Comparison of ENCODE assay signal across 8 cellular contexts in genomic region chr17:67752160-67752559, GRCh38. TPM values are rescaled to one million over a fixed set of nuclear protein-coding genes. Genes with fewer than 3 reads are reported as not detected.
DNase-seq lines count a peak whose midpoint lies in the region; ATAC-seq and TF ChIP-seq lines count a peak whose summit lies in the region.
"Not testable (repeated sequence)": the region's sequence is repeated elsewhere in the genome, so short reads cannot be mapped to it uniquely, and the experiment has no call there.

No MANE protein-coding gene starts in this region.

- H3K36me3 ChIP-seq in GM23338 (ENCODE audit: insufficient read depth) = peaks cover 27% of the 10 kb centered on the region
- peaks cover 35% of the 10 kb centered on the region for H3K36me3 ChIP-seq in HAP-1 (replicated peaks)
- peaks cover 43% of the 10 kb centered on the region for H3K36me3 ChIP-seq in HUES64 (ENCODE audit: insufficient read depth, low read length)
- H3K36me3 ChIP-seq in iPS-20b (ENCODE audit: insufficient read depth, low read depth, low read length) = peaks cover 39% of the 10 kb centered on the region

- H4K20me1 ChIP-seq in GM23338 (replicated peaks; ENCODE audit: insufficient read depth) = not testable (repeated sequence)

- H3K9ac ChIP-seq in HUES64 (ENCODE audit: low read depth, low read length); iPS-20b (ENCODE audit: low read depth, low read length): not testable (repeated sequence)

- H3K4me3 Mint-ChIP-seq in GM23338 (peak overlapping the region; percentile 8; the same call in 1 of the 3 replicates), WTC11 (peak overlapping the region; percentile 12; the same call in 1 of the 2 replicates)

- whole genome bisulfite sequencing in HUES64 = 24% methylated on average over 2 of the region's 3 CpGs

- peaks cover 27% of the 10 kb centered on the region for H3K4me1 ChIP-seq in GM23338 (ENCODE audit: insufficient read depth)
- H3K4me1 ChIP-seq in HAP-1 = peaks cover 31% of the 10 kb centered on the region
- H3K4me1 ChIP-seq in HUES64 (ENCODE audit: insufficient read depth, low read length) = not testable (repeated sequence)
- peaks cover 19% of the 10 kb centered on the region; the same call in 1 of the 2 replicates for H3K4me1 ChIP-seq in iPS-20b (ENCODE audit: insufficient read depth, low read length)

- H3K4me1 Mint-ChIP-seq in GM23338 (peaks cover 34% of the 10 kb centered on the region), WTC11 (peaks cover 54% of the 10 kb centered on the region)

- TF ChIP-seq CTCF in GM23338 (conservative IDR thresholded peaks at IDR 0.05; ENCODE audit: low read depth in 2 of 2); WTC11 (IDR thresholded peaks at IDR 0.05): not testable (repeated sequence)

- H3K4me2 ChIP-seq in GM23338 = not testable (repeated sequence)

- in situ Hi-C loops in HAP-1 (cut with MboI; ENCODE audit: low sequenced_read_pairs) = not testable (repeated sequence)

- ATAC-seq in GM23338 (peak; percentile 93), WTC11 (peak; percentile 84)

- intact Hi-C loops in cardiac septum (cut with DNase I) = not testable (repeated sequence)

- peaks cover 14% of the 10 kb centered on the region for H3K27me3 Mint-ChIP-seq in GM23338 (ENCODE audit: insufficient read depth, low read depth, poor library complexity)
- H3K27me3 Mint-ChIP-seq in WTC11 (ENCODE audit: low read depth) = not testable (repeated sequence)

- not testable (repeated sequence) for H3K9me2 ChIP-seq in GM23338 (ENCODE audit: insufficient read depth)

- not testable (repeated sequence) for H3K4me3 ChIP-seq in GM23338; HAP-1; HUES64 (ENCODE audit: low read length)
- H3K4me3 ChIP-seq in iPS-20b (ENCODE audit: low read length) = peak overlapping the region; percentile 51; the same call in 1 of the 2 replicates

- POLR2A ChIA-PET in WTC11 (lab: Charles Lee) = not testable (repeated sequence)

- not testable (repeated sequence) for H3K79me2 ChIP-seq in GM23338 (replicated peaks; ENCODE audit: insufficient read depth)

- H3K27ac Mint-ChIP-seq in GM23338 (peak overlapping the region; percentile 75), WTC11 (peak overlapping the region; percentile 92)

- H3K36me3 Mint-ChIP-seq in GM23338 (ENCODE audit: low read depth) (peaks cover 79% of the 10 kb centered on the region), WTC11 (peaks cover 32% of the 10 kb centered on the region)

- not testable (repeated sequence) for H2AFZ ChIP-seq in GM23338

- not testable (repeated sequence) for H3K27me3 ChIP-seq in GM23338 (ENCODE audit: insufficient read depth); HAP-1 (ENCODE audit: low read depth); HUES64 (ENCODE audit: insufficient read depth, low read length); iPS-20b (ENCODE audit: insufficient read depth, low read length)

- CTCF ChIA-PET in WTC11 (lab: Charles Lee) = interaction anchor here (0.6 to 1.4 kb wide), 4 partner anchors 34 to 1310 kb away, joined by 3 to 5 read pairs (median 4); no protein-coding TSS in a partner anchor

- H3K27ac ChIP-seq in GM23338 (ENCODE audit: low read depth) (peak overlapping the region; percentile 74), HUES64 (ENCODE audit: low read depth, low read length) (peak overlapping the region; percentile 89; the same call in 1 of the 2 replicates)
- H3K27ac ChIP-seq in iPS-20b (ENCODE audit: low read length) = not testable (repeated sequence)

- H3K9me3 Mint-ChIP-seq in GM23338 = peaks cover 55% of the 10 kb centered on the region
- H3K9me3 Mint-ChIP-seq in WTC11 = peaks cover 13% of the 10 kb centered on the region

- peaks cover 32% of the 10 kb centered on the region for H3F3A ChIP-seq in GM23338 (replicated peaks; ENCODE audit: low read depth)

- H3K9me3 ChIP-seq in HAP-1; iPS-20b (ENCODE audit: insufficient read depth, low read depth, low read length): not testable (repeated sequence)
- peaks cover 18% of the 10 kb centered on the region for H3K9me3 ChIP-seq in HUES64 (ENCODE audit: insufficient read depth, low read depth, low read length)

- peak; percentile 80 for DNase-seq in GM23338 (ENCODE audit: low spot score)
- DNase-seq in HAP-1 (ENCODE audit: low spot score in 2 of 2) = peak; percentile 83 to 99
- not testable (repeated sequence) for DNase-seq in WTC11 (ENCODE audit: low spot score)
- DNase-seq in cardiac septum (ENCODE audit: low spot score) = peak; percentile 17
- peak; percentile 68 for DNase-seq in iPS DF 4.7 (ENCODE audit: extremely low read depth, low spot score)
- peak; percentile 49 for DNase-seq in mesenteric fat pad (ENCODE audit: low spot score)

TF ChIP-seq in GM23338, 12 proteins besides CTCF, POLR2A, EP300 and RAD21:
- TF ChIP-seq NANOG (IDR thresholded peaks at IDR 0.05; ENCODE audit: borderline replicate concordance) (peak; percentile 99), POLR2AphosphoS5 (IDR thresholded peaks at IDR 0.05; ENCODE audit: low read depth) (peak; percentile 55)

TF ChIP-seq in WTC11, 78 proteins besides CTCF, POLR2A, EP300 and RAD21:
- 0 out of 2 replicates have a peak, but pooled peaks have one; percentile 44 for TF ChIP-seq ETV6 (CRISPR knock-in tag; IDR thresholded peaks at IDR 0.05)
- peak; percentile 81; the same call in 1 of the 2 replicates for TF ChIP-seq TEAD1 (CRISPR knock-in tag; IDR thresholded peaks at IDR 0.05)
- TF ChIP-seq USF2 (CRISPR knock-in tag; IDR thresholded peaks at IDR 0.05) = peak; percentile 55
- peak; percentile 42; the same call in 1 of the 2 replicates for TF ChIP-seq USF1 (CRISPR knock-in tag; IDR thresholded peaks at IDR 0.05)
TF ChIP-seq in WTC11: peak in this region for 4; not testable (repeated sequence) for 74.

RNA-seq across cellular contexts. Expression of gene NOL11, which starts 34.4 kb away (rescaled TPM):
- total RNA-seq in GM23338 (2014; rRNA removed; shearing (Covaris generic)) = 108 and 116 TPM in 2 replicates
- 130 and 132 TPM in 2 replicates for polyA plus RNA-seq in GM23338 (2016; fragmentation: Nextera tagmentation; extraction: Ambion mirVana)
- 90.7 TPM for polyA plus RNA-seq in HUES64 (2013, experiment 1 of 2)
- polyA plus RNA-seq in HUES64 (2013, experiment 2 of 2) = 70.2 TPM
- total RNA-seq in WTC11 (2021) = 61.5 to 67.0 TPM (median 66.4 TPM) in 3 replicates
- 22.0 TPM for total RNA-seq in cardiac septum
- total RNA-seq in mesenteric fat pad = 32.4 TPM
